In genomic region chr7:50652400-50653115, GRCh38 we compare ENCODE assay signal across 21 cellular contexts.
A peak's percentile ranks its signal among the peaks of the same experiment; 100 is the strongest.
DNase-seq lines count a peak whose midpoint lies in the region; ATAC-seq and TF ChIP-seq lines count a peak whose summit lies in the region.
"Had no signal": no experiment of that assay in that cellular context is flagged by ENCODE, and none has a peak within 500 bp of the region (broad histone marks: within the 10 kb centered on the region; RNA-seq: fewer than 3 reads in every experiment).

No MANE protein-coding gene starts in this region.

- H3K4me1 Mint-ChIP-seq in CD4-positive, alpha-beta T cell (ENCODE audit: low read depth), result no peaks in the 10 kb centered on the region

- intact Hi-C loops in tibial artery (cut with DNase I; ENCODE audit: low total_unique reads), result loop anchor here (10.0 kb wide), 1 partner anchor 142 kb away; no protein-coding TSS in a partner anchor
- intact Hi-C loops in CD4-positive, alpha-beta T cell (cut with DNase I, micrococcal nuclease), result no loop called here

- CTCF ChIA-PET in CD4-positive, alpha-beta T cell (lab: Charles Lee), result no interaction called here

- H3K27ac Mint-ChIP-seq in CD4-positive, alpha-beta T cell, result no peak overlapping the region

- no peaks in the 10 kb centered on the region for H3K36me3 Mint-ChIP-seq in CD4-positive, alpha-beta T cell (ENCODE audit: low read depth)

- H3K27ac ChIP-seq in caudate nucleus (ENCODE audit: low read depth, low read length) (peak overlapping the region; percentile 39), mucosa of rectum (ENCODE audit: low read depth in 2 of 2, low read length in 2 of 2) (peak overlapping the region; percentile 74 to 78), tibial artery (peak overlapping the region; percentile 14 to 48)
- H3K27ac ChIP-seq in CD4-positive, alpha-beta T cell (ENCODE audit: low read depth, low read length), result no peak overlapping the region

- no peaks in the 10 kb centered on the region for H3K27me3 ChIP-seq in mucosa of rectum (ENCODE audit: control insufficient read depth in 2 of 2, insufficient read depth in 2 of 2, low read length in 2 of 2)
- no peaks in the 10 kb centered on the region for H3K27me3 ChIP-seq in tibial artery
- H3K27me3 ChIP-seq in CD4-positive, alpha-beta T cell (ENCODE audit: control insufficient read depth, insufficient read depth, low read length), result no peaks in the 10 kb centered on the region
- H3K27me3 ChIP-seq: BE2C, MG63, pancreas had no signal

- ATAC-seq in CD4-positive, alpha-beta T cell (ENCODE audit: poor library complexity), result no peak
- ATAC-seq: activated CD4-positive, CD25-positive, alpha-beta regulatory T cell treated with anti-CD3 and anti-CD28 coated beads, Interleukin-2, amount 50 U/mL, for 24 hours; HCT116 had no signal

- POLR2A ChIA-PET in CD4-positive, alpha-beta T cell (lab: Charles Lee), result no interaction called here

- TF ChIP-seq CTCF in tibial artery (IDR thresholded peaks at IDR 0.05), result no peak
- TF ChIP-seq CTCF in CD4-positive, alpha-beta T cell (IDR thresholded peaks at IDR 0.05), result no peak

- H3K27me3 Mint-ChIP-seq in CD4-positive, alpha-beta T cell, result no peaks in the 10 kb centered on the region

- no peaks in the 10 kb centered on the region for H3K9me3 Mint-ChIP-seq in CD4-positive, alpha-beta T cell

- H3K9me3 ChIP-seq in mucosa of rectum (ENCODE audit: control insufficient read depth in 2 of 2, low read length in 2 of 2), result no peaks in the 10 kb centered on the region
- H3K9me3 ChIP-seq in tibial artery, result no peaks in the 10 kb centered on the region
- no peaks in the 10 kb centered on the region for H3K9me3 ChIP-seq in CD4-positive, alpha-beta T cell (ENCODE audit: control insufficient read depth, low read length)
- H3K9me3 ChIP-seq: BE2C, MG63, pancreas had no signal

- H3K4me1 ChIP-seq in mucosa of rectum (ENCODE audit: control insufficient read depth in 2 of 2, insufficient read depth in 2 of 2, low read length in 2 of 2) (peaks cover 4 to 8% of the 10 kb centered on the region in 2 donors), tibial artery (peaks cover 0 to 51% (median 41%) of the 10 kb centered on the region in 4 donors)
- H3K4me1 ChIP-seq: BE2C, pancreas had no signal

- no peaks in the 10 kb centered on the region for H3K36me3 ChIP-seq in mucosa of rectum (ENCODE audit: control insufficient read depth in 2 of 2, insufficient read depth in 2 of 2, low read length in 2 of 2)
- H3K36me3 ChIP-seq in tibial artery, result peaks cover 0 to 2% (median 0%) of the 10 kb centered on the region in 3 donors
- H3K36me3 ChIP-seq: BE2C, MG63 had no signal

- no peak overlapping the region for H3K4me3 ChIP-seq in mucosa of rectum (ENCODE audit: low read length in 2 of 2)
- H3K4me3 ChIP-seq in tibial artery, result no peak overlapping the region
- H3K4me3 ChIP-seq: MG63, pancreas had no signal

- H3K9ac ChIP-seq in mucosa of rectum (ENCODE audit: low read depth in 1 of 2, low read length in 2 of 2), result no peak overlapping the region

- no peak overlapping the region for H3K4me3 Mint-ChIP-seq in CD4-positive, alpha-beta T cell

- DNase-seq in HCEC 1CT (peak; percentile 14), caudate nucleus (lab: John Stamatoyannopoulos, UW) (no peak), tibial artery (peak in 1 of 2 donors; percentile 21)
- no peak for DNase-seq in activated CD4-positive, CD25-positive, alpha-beta regulatory T cell treated with anti-CD3 and anti-CD28 coated beads, Interleukin-2, amount 50 U/mL, for 72 hours
- DNase-seq in CD4-positive, alpha-beta T cell, result no peak
- no peak for DNase-seq in activated CD8-positive, alpha-beta memory T cell treated with anti-CD3 and anti-CD28 coated beads, Interleukin-2, amount 50 U/mL, for 4 hours
- DNase-seq: activated effector memory CD4-positive, alpha-beta T cell treated with anti-CD3 and anti-CD28 coated beads, Interleukin-2, amount 50 U/mL, for 16 hours; BE2C; dermis blood vessel endothelial cell; erythroblast; kidney glomerular epithelial cell; MG63; NCI-H187; NCI-H510A; SHP77 treated with DMSO at 0.1 percent for 48 hours; stimulated activated CD4-positive, alpha-beta T cell treated with anti-CD3 and anti-CD28 coated beads, Interleukin-12 subunit alpha, Interleukin-12 subunit beta, amount 100 ng/mL, for 4 hours; stimulated activated naive CD4-positive, alpha-beta T cell treated with Interleukin-2 at 50 U/mL for 16 hours had no signal
